ENCODE assay signal across 8 cellular contexts in genomic region chr15:88467073-88467934, GRCh38. TPM values are rescaled to one million over a fixed set of nuclear protein-coding genes. Genes with fewer than 3 reads are reported as not detected.
DNase-seq lines count a peak whose midpoint lies in the region; TF ChIP-seq lines count a peak whose summit lies in the region.

Gene MRPL46, minus strand, starts transcription at chr15:88467388. Its CDS starts 11 bp downstream, at chr15:88467377.
Gene MRPS11, plus strand, starts transcription at chr15:88467708. Its CDS starts 10 bp downstream, at chr15:88467718.

- H3K27me3 ChIP-seq in H7 (ENCODE audit: control insufficient read depth, insufficient read depth, low read length) (no peaks in the 10 kb centered on the region), Loucy (ENCODE audit: insufficient read depth, low read length, poor library complexity, severe bottlenecking) (no peaks in the 10 kb centered on the region)

- H4K20me1 ChIP-seq in Loucy (ENCODE audit: insufficient read depth, low read length, poor library complexity, severe bottlenecking), result no peaks in the 10 kb centered on the region

- no peaks in the 10 kb centered on the region for H3K9me3 Mint-ChIP-seq in nephron
- no peaks in the 10 kb centered on the region for H3K9me3 Mint-ChIP-seq in stimulated activated naive CD8-positive, alpha-beta T cell treated with anti-CD3 and anti-CD28 coated beads, Interleukin-15, Interleukin-2, amounts not matched to agents 100 ng/mL and 50 ng/mL, for 24 hours

- H3K4me1 Mint-ChIP-seq in nephron, result peaks cover 15% of the 10 kb centered on the region
- H3K4me1 Mint-ChIP-seq in stimulated activated naive CD8-positive, alpha-beta T cell treated with anti-CD3 and anti-CD28 coated beads, Interleukin-15, Interleukin-2, amounts not matched to agents 100 ng/mL and 50 ng/mL, for 24 hours (ENCODE audit: low read depth), result peaks cover 32% of the 10 kb centered on the region

- peak within 1 kb of the TSS; percentile 92 for H2AFZ ChIP-seq in Loucy (ENCODE audit: low read length)

- H3K4me1 ChIP-seq in Loucy (ENCODE audit: insufficient read depth, low read length, poor library complexity, severe bottlenecking), result peaks cover 41% of the 10 kb centered on the region

- H3K4me3 Mint-ChIP-seq in nephron, result peak within 1 kb of the TSS in 1 of 3 experiments; percentile 95
- H3K4me3 Mint-ChIP-seq in stimulated activated naive CD8-positive, alpha-beta T cell treated with anti-CD3 and anti-CD28 coated beads, Interleukin-15, Interleukin-2, amounts not matched to agents 100 ng/mL and 50 ng/mL, for 24 hours, result no peak within 1 kb of the TSS

- DNase-seq in ELR (ENCODE audit: low read depth), result peak; percentile 90
- peak; percentile 92 for DNase-seq in H7
- DNase-seq in SHP77 (lab: John Stamatoyannopoulos, UW), result peak; percentile 79 to 89
- DNase-seq in activated effector memory CD4-positive, alpha-beta T cell treated with Interleukin-2 at 50 U/mL for 16 hours, result peak; percentile 83
- peak; percentile 86 for DNase-seq in fibroblast of the aortic adventitia (ENCODE audit: low read depth)

- TF ChIP-seq CTCF in Loucy (conservative IDR thresholded peaks at IDR 0.05; ENCODE audit: low read length) (no peak), fibroblast of the aortic adventitia (IDR thresholded peaks at IDR 0.05; ENCODE audit: insufficient read depth, low read length) (no peak), nephron (IDR thresholded peaks at IDR 0.05; ENCODE audit: unreplicated experiment in 3 of 3) (no peak)

- no peaks in the 10 kb centered on the region for H3K9me3 ChIP-seq in Loucy (ENCODE audit: insufficient read depth, low read depth, low read length)

- peak within 1 kb of the TSS; percentile 100 for H3K27ac Mint-ChIP-seq in nephron
- peak within 1 kb of the TSS; percentile 100 for H3K27ac Mint-ChIP-seq in stimulated activated naive CD8-positive, alpha-beta T cell treated with anti-CD3 and anti-CD28 coated beads, Interleukin-15, Interleukin-2, amounts not matched to agents 100 ng/mL and 50 ng/mL, for 24 hours

- H3K4me3 ChIP-seq in H7 (ENCODE audit: insufficient read depth, low read depth, low read length) (peak within 1 kb of the TSS; percentile 87), Loucy (ENCODE audit: low read length, poor library complexity, severe bottlenecking) (peak within 1 kb of the TSS; percentile 97), fibroblast of the aortic adventitia (ENCODE audit: low read depth, low read length) (peak within 1 kb of the TSS; percentile 99)

- peaks cover 60% of the 10 kb centered on the region for H3K79me2 ChIP-seq in Loucy (ENCODE audit: insufficient read depth, low read length)

- no peaks in the 10 kb centered on the region for H3K9me2 ChIP-seq in Loucy (replicated peaks; ENCODE audit: low read depth, low read length)

- H3K36me3 ChIP-seq in H7 (replicated peaks; ENCODE audit: control insufficient read depth, insufficient read depth, low read length) (peaks cover 10% of the 10 kb centered on the region), Loucy (ENCODE audit: insufficient read depth, low read length) (peaks cover 18% of the 10 kb centered on the region; the same call in 1 of the 2 replicates)

- H3K9ac ChIP-seq in Loucy (ENCODE audit: low read depth, low read length, poor library complexity, severe bottlenecking), result peak within 1 kb of the TSS; percentile 95

- H3K27me3 Mint-ChIP-seq in nephron (ENCODE audit: low read depth), result no peaks in the 10 kb centered on the region
- no peaks in the 10 kb centered on the region for H3K27me3 Mint-ChIP-seq in stimulated activated naive CD8-positive, alpha-beta T cell treated with anti-CD3 and anti-CD28 coated beads, Interleukin-15, Interleukin-2, amounts not matched to agents 100 ng/mL and 50 ng/mL, for 24 hours

- peak within 1 kb of the TSS; percentile 93 for H3K4me2 ChIP-seq in Loucy (ENCODE audit: low read depth, low read length, poor library complexity, severe bottlenecking)

- peaks cover 32% of the 10 kb centered on the region for H3K36me3 Mint-ChIP-seq in nephron (ENCODE audit: low read depth)
- peaks cover 38% of the 10 kb centered on the region for H3K36me3 Mint-ChIP-seq in stimulated activated naive CD8-positive, alpha-beta T cell treated with anti-CD3 and anti-CD28 coated beads, Interleukin-15, Interleukin-2, amounts not matched to agents 100 ng/mL and 50 ng/mL, for 24 hours (ENCODE audit: low read depth)

- no peaks in the 10 kb centered on the region for H3F3A ChIP-seq in Loucy (ENCODE audit: low read depth)

RNA-seq across cellular contexts. Expression of gene MRPL46, which starts in this region (rescaled TPM):
- 29.7 and 31.9 TPM in 2 replicates for total RNA-seq in H7 (2014; rRNA removed; shearing (Covaris generic))
- 8.5 and 16.4 TPM in 2 replicates for total RNA-seq in fibroblast of the aortic adventitia (ENCODE audit: low replicate concordance)

RNA-seq across cellular contexts. Expression of gene MRPS11, which starts in this region (rescaled TPM):
- 41.1 and 58.9 TPM in 2 replicates for total RNA-seq in H7 (2014; rRNA removed; shearing (Covaris generic))
- 16.1 and 28.8 TPM in 2 replicates for total RNA-seq in fibroblast of the aortic adventitia (ENCODE audit: low replicate concordance)

Comparison
In these comparisons a context has a peak if more than half of its experiments do, and no peak if none do; other contexts are left out.
1. Peak in every context shown above with its lines: DNase-seq and H3K4me3 ChIP-seq.